Comparison of ENCODE assay signal across 8 cellular contexts in genomic region chr14:53306267-53306721, GRCh38.
DNase-seq lines count a peak whose midpoint lies in the region; ATAC-seq and TF ChIP-seq lines count a peak whose summit lies in the region.

No MANE protein-coding gene starts in this region.

- peak overlapping the region; percentile 63 for H3K4me3 Mint-ChIP-seq in activated T-helper 17 cell treated with anti-CD3 and anti-CD28 coated beads, Interleukin-2, amount 50 U/mL, for 72 hours

- H3K9me3 ChIP-seq in neuron (ENCODE audit: low read length) (no peaks in the 10 kb centered on the region), tibial artery (no peaks in the 10 kb centered on the region)

- H3K27ac Mint-ChIP-seq in activated T-helper 17 cell treated with anti-CD3 and anti-CD28 coated beads, Interleukin-2, amount 50 U/mL, for 72 hours: peak overlapping the region; percentile 50

- 2 to 5% methylated on average over 11 of the region's 11 CpGs for WGBS in lower leg skin, 2 donors

- H3K4me1 Mint-ChIP-seq in activated T-helper 17 cell treated with anti-CD3 and anti-CD28 coated beads, Interleukin-2, amount 50 U/mL, for 72 hours: peaks cover 12% of the 10 kb centered on the region

- H3K27ac ChIP-seq in tibial artery: peak overlapping the region; percentile 2 to 37

- no peaks in the 10 kb centered on the region for H3K27me3 ChIP-seq in neuron (ENCODE audit: insufficient read depth, low read length)
- no peaks in the 10 kb centered on the region for H3K27me3 ChIP-seq in tibial artery

- H3K36me3 ChIP-seq in neuron (ENCODE audit: insufficient read depth, low read length): no peaks in the 10 kb centered on the region
- no peaks in the 10 kb centered on the region for H3K36me3 ChIP-seq in tibial artery

- H3K9me3 Mint-ChIP-seq in activated T-helper 17 cell treated with anti-CD3 and anti-CD28 coated beads, Interleukin-2, amount 50 U/mL, for 72 hours: peaks cover 10% of the 10 kb centered on the region

- H3K4me3 ChIP-seq in fibroblast of villous mesenchyme (ENCODE audit: low read depth, low read length) (peak overlapping the region; percentile 58), neuron (ENCODE audit: low read length) (peak overlapping the region; percentile 48), tibial artery (peak overlapping the region; percentile 41 to 43), lower leg skin (ENCODE audit: low read depth, poor library complexity, severe bottlenecking) (no peak overlapping the region)

- no peaks in the 10 kb centered on the region for H3K36me3 Mint-ChIP-seq in activated T-helper 17 cell treated with anti-CD3 and anti-CD28 coated beads, Interleukin-2, amount 50 U/mL, for 72 hours (ENCODE audit: low read depth)

- intact Hi-C loops in tibial artery (cut with DNase I; ENCODE audit: low total_unique reads): no loop called here
- intact Hi-C loops in lower leg skin (cut with DNase I; ENCODE audit: low total_unique reads): loop anchor here (10.0 kb wide), 1 partner anchor 471 kb away; no protein-coding TSS in a partner anchor

- TF ChIP-seq CTCF in fibroblast of villous mesenchyme (IDR thresholded peaks at IDR 0.05; ENCODE audit: insufficient read depth, low read depth, low read length) (peak; percentile 72), tibial artery (IDR thresholded peaks at IDR 0.05) (peak; percentile 73 to 75), lower leg skin (IDR thresholded peaks at IDR 0.05) (peak in 1 of 3 donors; percentile 57)

- H2AFZ ChIP-seq in neuron (ENCODE audit: low read depth, low read length): peak overlapping the region; percentile 39

- H3K4me1 ChIP-seq in neuron (ENCODE audit: insufficient read depth, low read length) (peaks cover 14% of the 10 kb centered on the region), tibial artery (peaks cover 0 to 8% (median 3%) of the 10 kb centered on the region in 4 donors)

- TF ChIP-seq POLR2A in lower leg skin (IDR thresholded peaks at IDR 0.05): no peak

- no peaks in the 10 kb centered on the region for H3K27me3 Mint-ChIP-seq in activated T-helper 17 cell treated with anti-CD3 and anti-CD28 coated beads, Interleukin-2, amount 50 U/mL, for 72 hours

- peak; percentile 58 for ATAC-seq in HG02610 (IDR thresholded peaks at IDR 0.05; ENCODE audit: unreplicated experiment)
- peak; percentile 59 for ATAC-seq in activated T-helper 17 cell treated with anti-CD3 and anti-CD28 coated beads, Interleukin-2, amount 50 U/mL, for 72 hours (replicated peaks)

- DNase-seq in COLO829 (ENCODE audit: low spot score) (peak; percentile 77), NOMO-1 (lab: John Stamatoyannopoulos, UW; ENCODE audit: unreplicated experiment in 2 of 2) (peak; percentile 24 to 46), fibroblast of villous mesenchyme (ENCODE audit: low read depth) (peak; percentile 69), tibial artery (peak; percentile 48 to 68), lower leg skin (ENCODE audit: low spot score in 2 of 2) (no peak)

Comparison
In these comparisons a context has a peak if more than half of its experiments do, and no peak if none do; other contexts are left out.
1. DNase-seq: peak in COLO829 (single experiment), NOMO-1 (2 of 2), fibroblast of villous mesenchyme (single experiment) and tibial artery (2 of 2); none in lower leg skin (0 of 2).